In genomic region chr9:34048730-34049629, GRCh38 we compare ENCODE assay signal across 8 cellular contexts. TPM values are rescaled to one million over a fixed set of nuclear protein-coding genes. Genes with fewer than 3 reads are reported as not detected.
DNase-seq lines count a peak whose midpoint lies in the region; ATAC-seq and TF ChIP-seq lines count a peak whose summit lies in the region.

A gene with protein sequence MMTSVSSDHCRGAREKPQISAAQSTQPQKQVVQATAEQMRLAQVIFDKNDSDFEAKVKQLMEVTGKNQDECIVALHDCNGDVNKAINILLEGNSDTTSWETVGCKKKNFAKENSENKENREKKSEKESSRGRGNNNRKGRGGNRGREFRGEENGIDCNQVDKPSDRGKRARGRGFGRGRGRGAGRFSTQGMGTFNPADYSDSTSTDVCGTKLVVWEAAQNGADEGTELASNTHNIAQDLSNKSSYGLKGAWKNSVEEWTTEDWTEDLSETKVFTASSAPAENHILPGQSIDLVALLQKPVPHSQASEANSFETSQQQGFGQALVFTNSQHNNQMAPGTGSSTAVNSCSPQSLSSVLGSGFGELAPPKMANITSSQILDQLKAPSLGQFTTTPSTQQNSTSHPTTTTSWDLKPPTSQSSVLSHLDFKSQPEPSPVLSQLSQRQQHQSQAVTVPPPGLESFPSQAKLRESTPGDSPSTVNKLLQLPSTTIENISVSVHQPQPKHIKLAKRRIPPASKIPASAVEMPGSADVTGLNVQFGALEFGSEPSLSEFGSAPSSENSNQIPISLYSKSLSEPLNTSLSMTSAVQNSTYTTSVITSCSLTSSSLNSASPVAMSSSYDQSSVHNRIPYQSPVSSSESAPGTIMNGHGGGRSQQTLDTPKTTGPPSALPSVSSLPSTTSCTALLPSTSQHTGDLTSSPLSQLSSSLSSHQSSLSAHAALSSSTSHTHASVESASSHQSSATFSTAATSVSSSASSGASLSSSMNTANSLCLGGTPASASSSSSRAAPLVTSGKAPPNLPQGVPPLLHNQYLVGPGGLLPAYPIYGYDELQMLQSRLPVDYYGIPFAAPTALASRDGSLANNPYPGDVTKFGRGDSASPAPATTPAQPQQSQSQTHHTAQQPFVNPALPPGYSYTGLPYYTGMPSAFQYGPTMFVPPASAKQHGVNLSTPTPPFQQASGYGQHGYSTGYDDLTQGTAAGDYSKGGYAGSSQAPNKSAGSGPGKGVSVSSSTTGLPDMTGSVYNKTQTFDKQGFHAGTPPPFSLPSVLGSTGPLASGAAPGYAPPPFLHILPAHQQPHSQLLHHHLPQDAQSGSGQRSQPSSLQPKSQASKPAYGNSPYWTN (minus strand): TSS chr9:34048887. CDS start chr9:34017148, 31,739 bp downstream.

- H3K9ac ChIP-seq in NT2/D1 (ENCODE audit: insufficient read length, low read depth): peak within 1 kb of the TSS; percentile 99
- H3K9ac ChIP-seq in endodermal cell (ENCODE audit: extremely low read depth, low read length, poor library complexity, severe bottlenecking): peak within 1 kb of the TSS; percentile 97

- H3K27ac ChIP-seq in endodermal cell (ENCODE audit: low read depth, low read length): peak within 1 kb of the TSS; percentile 99
- H3K27ac ChIP-seq in mesodermal cell (ENCODE audit: low read depth, low read length, severe bottlenecking): peak within 1 kb of the TSS; percentile 98

- CTCF ChIA-PET in Caco-2 (lab: Charles Lee): interaction anchor here (0.5 to 3.1 kb wide), 3 partner anchors 15 to 24 kb away, joined by 3 to 46 read pairs (median 3); no protein-coding TSS in a partner anchor

- H3K9me3 Mint-ChIP-seq in Caco-2 (ENCODE audit: unreplicated experiment) (no peaks in the 10 kb centered on the region), endodermal cell (peaks cover 35% of the 10 kb centered on the region)

- H3K27me3 Mint-ChIP-seq in Caco-2 (ENCODE audit: insufficient read depth, unreplicated experiment) (no peaks in the 10 kb centered on the region), endodermal cell (ENCODE audit: insufficient read depth) (no peaks in the 10 kb centered on the region)

- H3K36me3 ChIP-seq in Caco-2 (ENCODE audit: control insufficient read depth, insufficient read depth, low read length): no peaks in the 10 kb centered on the region
- H3K36me3 ChIP-seq in NT2/D1 (ENCODE audit: insufficient read depth, insufficient read length, low read length): peaks cover 12% of the 10 kb centered on the region
- peaks cover 22% of the 10 kb centered on the region for H3K36me3 ChIP-seq in endodermal cell (ENCODE audit: control insufficient read depth, insufficient read depth, low read length)
- peaks cover 15% of the 10 kb centered on the region for H3K36me3 ChIP-seq in mesodermal cell (ENCODE audit: control insufficient read depth, insufficient read depth, low read length)

- peak within 1 kb of the TSS; percentile 99 for H3K4me3 ChIP-seq in Caco-2 (ENCODE audit: low read depth, low read length)
- peak within 1 kb of the TSS; percentile 98 for H3K4me3 ChIP-seq in NT2/D1 (ENCODE audit: insufficient read length, low read depth)
- peak within 1 kb of the TSS; percentile 100 for H3K4me3 ChIP-seq in endodermal cell (ENCODE audit: low read length)
- peak within 1 kb of the TSS; percentile 95 for H3K4me3 ChIP-seq in mesodermal cell (ENCODE audit: extremely low read depth, insufficient read depth, low read length, poor library complexity, severe bottlenecking)

- no TSS peak for BruUV-seq in Caco-2 (replicated peaks; lab: Mats Ljungman, UMichigan)

- H3K4me1 Mint-ChIP-seq in Caco-2 (ENCODE audit: low read depth, unreplicated experiment): peaks cover 17% of the 10 kb centered on the region
- H3K4me1 Mint-ChIP-seq in endodermal cell: peaks cover 25% of the 10 kb centered on the region

- H3K4me1 ChIP-seq in Caco-2 (peaks cover 18% of the 10 kb centered on the region), NT2/D1 (ENCODE audit: insufficient read depth, insufficient read length) (peaks cover 2% of the 10 kb centered on the region), endodermal cell (ENCODE audit: control insufficient read depth, insufficient read depth, low read length) (no peaks in the 10 kb centered on the region), mesodermal cell (ENCODE audit: control insufficient read depth, insufficient read depth, low read length, poor library complexity, severe bottlenecking) (peaks cover 13% of the 10 kb centered on the region)

- H3K36me3 Mint-ChIP-seq in Caco-2 (ENCODE audit: insufficient read depth, unreplicated experiment): peaks cover 56% of the 10 kb centered on the region
- peaks cover 15% of the 10 kb centered on the region for H3K36me3 Mint-ChIP-seq in endodermal cell (ENCODE audit: low read depth)

- H3K27me3 ChIP-seq in Caco-2 (replicated peaks; ENCODE audit: control insufficient read depth, insufficient read depth, low read length) (no peaks in the 10 kb centered on the region), NT2/D1 (ENCODE audit: insufficient read depth, insufficient read length) (no peaks in the 10 kb centered on the region), endodermal cell (ENCODE audit: control insufficient read depth, insufficient read depth, low read length, poor library complexity, severe bottlenecking) (no peaks in the 10 kb centered on the region)

- no peak for TF ChIP-seq CTCF in Caco-2 (IDR thresholded peaks at IDR 0.05; ENCODE audit: insufficient read depth in 1 of 2, low read depth in 1 of 2, low read length in 1 of 2, severe bottlenecking in 1 of 2, unreplicated experiment in 1 of 2)
- TF ChIP-seq CTCF in endodermal cell (conservative IDR thresholded peaks at IDR 0.05): no peak

- ATAC-seq in GM21381 (IDR thresholded peaks at IDR 0.05; ENCODE audit: unreplicated experiment): peak; percentile 74

- POLR2A ChIA-PET in Caco-2 (lab: Charles Lee): interaction anchor here (0.5 to 3.8 kb wide), 10 partner anchors 11 to 1998 kb away, joined by 3 to 68 read pairs (median 3); partner anchors contain the start of gene UBAP1

- DNase-seq in Caco-2 (peak; percentile 96 to 99), HUDEP-2 (lab: John Stamatoyannopoulos, UW; ENCODE audit: unreplicated experiment in 76 of 76) (peak; percentile 71 to 99 (median 94)), NT2/D1 (ENCODE audit: low read depth, low spot score) (peak; percentile 98), endodermal cell (peak; percentile 99)
- DNase-seq in activated CD8-positive, alpha-beta memory T cell treated with anti-CD3 and anti-CD28 coated beads, Interleukin-2, amount 50 U/mL, for 1 hour (ENCODE audit: extremely low read depth): peak; percentile 95
- DNase-seq in stimulated activated CD8-positive, alpha-beta memory T cell treated with anti-CD3 and anti-CD28 coated beads, Interleukin-15, amount 100 ng/mL, for 4 hours (ENCODE audit: low read depth in 2 of 2): peak; percentile 94 to 95

- H3K27ac Mint-ChIP-seq in Caco-2 (ENCODE audit: unreplicated experiment) (peak within 1 kb of the TSS; percentile 100), endodermal cell (peak within 1 kb of the TSS; percentile 100)

- WGBS in endodermal cell (ENCODE audit: insufficient coverage in 1 of 2, insufficient read length in 1 of 2), 2 experiments: 0 to 1% methylated on average over 20 to 66 of the region's 70 CpGs
- 0% methylated on average over 53 to 54 of the region's 70 CpGs for WGBS in mesodermal cell (ENCODE audit: insufficient coverage in 2 of 2), 2 experiments

- intact Hi-C loops in Caco-2 (cut with micrococcal nuclease; ENCODE audit: unreplicated experiment): loop anchor here (1.0 to 5.0 kb wide), 3 partner anchors 14 to 328 kb away; partner anchors contain the start of gene MYORG

- H3K4me3 Mint-ChIP-seq in Caco-2 (ENCODE audit: unreplicated experiment): peak within 1 kb of the TSS; percentile 100
- H3K4me3 Mint-ChIP-seq in endodermal cell: peak within 1 kb of the TSS; percentile 94

- no peaks in the 10 kb centered on the region for H3K9me3 ChIP-seq in Caco-2
- H3K9me3 ChIP-seq in NT2/D1 (ENCODE audit: insufficient read depth, low read length): no peaks in the 10 kb centered on the region
- peaks cover 6% of the 10 kb centered on the region for H3K9me3 ChIP-seq in endodermal cell (ENCODE audit: control insufficient read depth, low read length)
- H3K9me3 ChIP-seq in mesodermal cell (ENCODE audit: control insufficient read depth, low read length): no peaks in the 10 kb centered on the region

RNA-seq across cellular contexts. Expression of the gene that starts here (rescaled TPM):
- total RNA-seq in Caco-2 (2022) (87.5 and 96.2 TPM in 2 replicates), endodermal cell (10 to 100 TPM; 60.9 to 82.1 TPM)
- polyA plus RNA-seq in endodermal cell (2013, experiment 1 of 2): 49.7 TPM
- polyA plus RNA-seq in endodermal cell (2013, experiment 2 of 2): 49.8 TPM
- polyA plus RNA-seq in mesodermal cell (2013, experiment 1 of 2): 38.2 TPM
- polyA plus RNA-seq in mesodermal cell (2013, experiment 2 of 2): 32.1 TPM

Comparison
In these comparisons a context has a peak if more than half of its experiments do, and no peak if none do; other contexts are left out.
1. Peak in every context shown above with its lines: DNase-seq, ATAC-seq, H3K4me3 ChIP-seq and H3K27ac ChIP-seq.